In genomic region chr7:142383826-142384507, GRCh38 we compare ENCODE assay signal across 10 cellular contexts.
DNase-seq lines count a peak whose midpoint lies in the region; ATAC-seq and FAIRE-seq lines count a peak whose summit lies in the region.
"Had no signal": no experiment of that assay in that cellular context is flagged by ENCODE, and none has a peak within 500 bp of the region (broad histone marks: within the 10 kb centered on the region; RNA-seq: fewer than 3 reads in every experiment).

No MANE protein-coding gene starts in this region.

- H3K27me3 ChIP-seq in small intestine (ENCODE audit: control insufficient read depth in 2 of 2, insufficient read depth in 2 of 2, low read length in 2 of 2): no peaks in the 10 kb centered on the region

- peak overlapping the region in 1 of 2 donors; percentile 73 for H3K27ac ChIP-seq in small intestine (ENCODE audit: low read depth in 1 of 2, low read length in 1 of 2)

- H3K27me3 Mint-ChIP-seq in activated T-helper 2 cell treated with anti-CD3 and anti-CD28 coated beads, Interferon-gamma antibody, Interleukin-2, Interleukin-4, amounts not matched to agents 10 μg/mL and 5 μg/mL and 100 μg/mL, durations not matched to agents 14 hours and 24 hours and 36 hours (ENCODE audit: low read depth): peaks cover 5% of the 10 kb centered on the region

- H3K36me3 ChIP-seq in small intestine (ENCODE audit: control insufficient read depth in 2 of 2, insufficient read depth in 2 of 2, low read length in 2 of 2): no peaks in the 10 kb centered on the region

- H3K9me3 Mint-ChIP-seq in activated T-helper 2 cell treated with anti-CD3 and anti-CD28 coated beads, Interferon-gamma antibody, Interleukin-2, Interleukin-4, amounts not matched to agents 10 μg/mL and 5 μg/mL and 100 μg/mL, durations not matched to agents 14 hours and 24 hours and 36 hours: no peaks in the 10 kb centered on the region
- H3K9me3 Mint-ChIP-seq: activated B cell treated with CpG ODN at 0.5 μM for 24 hours had no signal

- no peaks in the 10 kb centered on the region for H3K36me3 Mint-ChIP-seq in activated T-helper 2 cell treated with anti-CD3 and anti-CD28 coated beads, Interferon-gamma antibody, Interleukin-2, Interleukin-4, amounts not matched to agents 10 μg/mL and 5 μg/mL and 100 μg/mL, durations not matched to agents 14 hours and 24 hours and 36 hours (ENCODE audit: low read depth)

- intact Hi-C loops in activated T-helper 2 cell treated with anti-CD3 and anti-CD28 coated beads, Interferon-gamma antibody, Interleukin-2, Interleukin-4, amounts not matched to agents 10 μg/mL and 5 μg/mL and 100 μg/mL, durations not matched to agents 14 hours and 24 hours and 36 hours (cut with micrococcal nuclease): loop anchor here (2.0 kb wide), 1 partner anchor 55 kb away; no protein-coding TSS in a partner anchor

- peak overlapping the region; percentile 75 for H3K27ac Mint-ChIP-seq in activated T-helper 2 cell treated with anti-CD3 and anti-CD28 coated beads, Interferon-gamma antibody, Interleukin-2, Interleukin-4, amounts not matched to agents 10 μg/mL and 5 μg/mL and 100 μg/mL, durations not matched to agents 14 hours and 24 hours and 36 hours
- H3K27ac Mint-ChIP-seq: activated B cell treated with CpG ODN at 0.5 μM for 24 hours had no signal

- no peak for FAIRE-seq in small intestine (lab: Jason Lieb, UNC)
- FAIRE-seq: endometrium had no signal

- H3K4me3 ChIP-seq in small intestine (ENCODE audit: low read depth in 1 of 2, low read length in 2 of 2): no peak overlapping the region

- no peaks in the 10 kb centered on the region for H3K9me3 ChIP-seq in small intestine (ENCODE audit: control insufficient read depth, low read depth)

- WGBS in small intestine, 3 donors: 79 to 82% (median 82%) methylated on average over 6 of the region's 6 CpGs

- ATAC-seq in HG03432 (IDR thresholded peaks at IDR 0.05; ENCODE audit: unreplicated experiment) (peak; percentile 42), HG03520 (IDR thresholded peaks at IDR 0.05; ENCODE audit: unreplicated experiment) (no peak), HG03521 (IDR thresholded peaks at IDR 0.05; ENCODE audit: unreplicated experiment) (no peak)

- peak overlapping the region; percentile 54 for H3K4me3 Mint-ChIP-seq in activated T-helper 2 cell treated with anti-CD3 and anti-CD28 coated beads, Interferon-gamma antibody, Interleukin-2, Interleukin-4, amounts not matched to agents 10 μg/mL and 5 μg/mL and 100 μg/mL, durations not matched to agents 14 hours and 24 hours and 36 hours (ENCODE audit: low read depth)
- H3K4me3 Mint-ChIP-seq: activated B cell treated with CpG ODN at 0.5 μM for 24 hours had no signal

- peaks cover 25% of the 10 kb centered on the region for H3K4me1 Mint-ChIP-seq in activated T-helper 2 cell treated with anti-CD3 and anti-CD28 coated beads, Interferon-gamma antibody, Interleukin-2, Interleukin-4, amounts not matched to agents 10 μg/mL and 5 μg/mL and 100 μg/mL, durations not matched to agents 14 hours and 24 hours and 36 hours (ENCODE audit: low read depth)

- no peaks in the 10 kb centered on the region for H3K4me1 ChIP-seq in small intestine (ENCODE audit: control insufficient read depth in 2 of 2, insufficient read depth in 1 of 2, low read depth in 1 of 2, low read length in 1 of 2)

- peak; percentile 43 for DNase-seq in activated CD4-positive, alpha-beta T cell treated with anti-CD3 and anti-CD28 coated beads for 48 hours
- DNase-seq in activated CD4-positive, alpha-beta T cell treated with anti-CD3 and anti-CD28 coated beads for 1 hour: no peak
- no peak for DNase-seq in activated T-helper 2 cell treated with anti-CD3 and anti-CD28 coated beads, Interferon-gamma antibody, Interleukin-2, Interleukin-4, amounts not matched to agents 10 μg/mL and 5 μg/mL and 100 μg/mL, durations not matched to agents 14 hours and 24 hours and 36 hours (ENCODE audit: low spot score)
- peak; percentile 7 to 8 for DNase-seq in stimulated activated CD4-positive, alpha-beta T cell treated with anti-CD3 and anti-CD28 coated beads, Interleukin-2, amount 100 ng/mL, for 48 hours
- no peak for DNase-seq in small intestine
- DNase-seq: activated B cell treated with CpG ODN at 0.5 μM for 24 hours had no signal

Comparison
In these comparisons a context has a peak if more than half of its experiments do, and no peak if none do; other contexts are left out.
1. DNase-seq: peak in activated CD4-positive, alpha-beta T cell treated with anti-CD3 and anti-CD28 coated beads for 48 hours (single experiment) and stimulated activated CD4-positive, alpha-beta T cell treated with anti-CD3 and anti-CD28 coated beads, Interleukin-2, amount 100 ng/mL, for 48 hours (2 of 2); none in activated CD4-positive, alpha-beta T cell treated with anti-CD3 and anti-CD28 coated beads for 1 hour (single experiment), activated T-helper 2 cell treated with anti-CD3 and anti-CD28 coated beads, Interferon-gamma antibody, Interleukin-2, Interleukin-4, amounts not matched to agents 10 μg/mL and 5 μg/mL and 100 μg/mL, durations not matched to agents 14 hours and 24 hours and 36 hours (single experiment) and small intestine (single experiment).